ENCODE assay signal across 15 cellular contexts in the genomic region with DNA sequence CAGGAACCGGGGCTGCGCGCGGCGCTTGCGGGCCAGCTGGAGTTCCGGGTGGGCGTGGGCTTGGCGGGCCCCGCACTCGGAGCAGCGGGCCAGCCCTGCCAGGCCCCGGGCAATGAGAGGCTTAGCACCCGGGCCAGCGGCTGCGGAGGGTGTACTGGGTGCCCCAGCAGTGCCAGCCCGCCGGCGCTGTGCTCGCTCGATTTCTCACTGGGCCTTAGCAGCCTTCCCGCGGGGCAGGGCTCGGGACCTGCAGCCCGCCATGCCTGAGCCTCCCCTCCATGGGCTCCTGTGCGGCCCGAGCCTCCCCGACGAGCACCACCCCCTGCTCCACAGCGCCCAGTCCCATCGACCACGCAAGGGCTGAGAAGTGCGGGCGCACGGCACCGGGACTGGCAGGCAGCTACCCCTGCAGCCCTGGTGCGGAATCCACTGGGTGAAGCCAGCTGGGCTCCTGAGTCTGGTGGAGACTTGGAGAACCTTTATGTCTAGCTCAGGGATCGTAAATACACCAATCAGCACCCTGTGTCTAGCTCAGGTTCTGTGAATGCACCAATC. TPM values are rescaled to one million over a fixed set of nuclear protein-coding genes. Genes with fewer than 3 reads are reported as not detected.
"Had no signal": no experiment of that assay in that cellular context is flagged by ENCODE, and none has a peak within 500 bp of the region (broad histone marks: within the 10 kb centered on the region; RNA-seq: fewer than 3 reads in every experiment).

No MANE protein-coding gene starts in this region.

RNA-seq across cellular contexts. Expression of a gene that starts 4.2 kb away (rescaled TPM):
- total RNA-seq: activated naive CD4-positive, alpha-beta T cell treated with anti-CD3 and anti-CD28 coated beads for 36 hours; activated naive CD4-positive, alpha-beta T cell treated with anti-CD3 and anti-CD28 coated beads, Interleukin-2, amount 50 U/mL, for 72 hours; activated naive CD8-positive, alpha-beta T cell treated with anti-CD3 and anti-CD28 coated beads for 36 hours; activated naive CD8-positive, alpha-beta T cell treated with anti-CD3 and anti-CD28 coated beads, Interleukin-2, amount 10 ng/mL, durations not matched to agents 7 days and 5 days; activated T-cell treated with anti-CD3 and anti-CD28 coated beads, Interleukin-2, amount 50 U/mL, for 4 hours; activated T-cell treated with anti-CD3 and anti-CD28 coated beads, Interleukin-2, amount 50 U/mL, for 72 hours; activated T-helper 1 cell treated with anti-CD3 and anti-CD28 coated beads, Interleukin-12 subunit alpha, Interleukin-12 subunit beta, Interleukin-2, Interleukin-4 antibody, amounts not matched to agents 30 ng/mL and 10 ng/mL and 1 ng/mL, durations not matched to agents 14 hours and 24 hours and 36 hours; activated T-helper 17 cell treated with anti-CD3 and anti-CD28 coated beads, Interleukin-2, amount 50 U/mL, for 72 hours; activated T-helper 2 cell treated with anti-CD3 and anti-CD28 coated beads, Interferon-gamma antibody, Interleukin-2, Interleukin-4, amounts not matched to agents 10 μg/mL and 5 μg/mL and 100 μg/mL, durations not matched to agents 14 hours and 24 hours and 36 hours; astrocyte; cardiac muscle cell; cardiac septum; chondrocyte had no signal
- polyA plus RNA-seq: cardiac muscle cell had no signal

RNA-seq across cellular contexts. Expression of a gene that starts 48.2 kb away (rescaled TPM):
- total RNA-seq: ascending aorta, astrocyte, cardiac muscle cell, cerebellum, chondrocyte had no signal
- polyA plus RNA-seq: cardiac muscle cell had no signal
